In genomic region chr12:14394317-14395058, GRCh38 we compare ENCODE assay signal across 8 cellular contexts. TPM values are rescaled to one million over a fixed set of nuclear protein-coding genes. Genes with fewer than 3 reads are reported as not detected.
DNase-seq lines count a peak whose midpoint lies in the region; ATAC-seq lines count a peak whose summit lies in the region.

No MANE protein-coding gene starts in this region.

- peak overlapping the region; percentile 82 for H3K4me3 Mint-ChIP-seq in activated naive CD8-positive, alpha-beta T cell treated with anti-CD3 and anti-CD28 coated beads for 36 hours

- H3K9me3 Mint-ChIP-seq in activated naive CD8-positive, alpha-beta T cell treated with anti-CD3 and anti-CD28 coated beads for 36 hours: peaks cover 3% of the 10 kb centered on the region

- no peaks in the 10 kb centered on the region for H3K27me3 Mint-ChIP-seq in activated naive CD8-positive, alpha-beta T cell treated with anti-CD3 and anti-CD28 coated beads for 36 hours

- peaks cover 57% of the 10 kb centered on the region for H3K36me3 Mint-ChIP-seq in activated naive CD8-positive, alpha-beta T cell treated with anti-CD3 and anti-CD28 coated beads for 36 hours

- intact Hi-C loops in left cardiac atrium (cut with DNase I): no loop called here

- H3K27ac Mint-ChIP-seq in activated naive CD8-positive, alpha-beta T cell treated with anti-CD3 and anti-CD28 coated beads for 36 hours: peak overlapping the region; percentile 96

- DNase-seq in DMS153 treated with DMSO at 0.1 percent for 48 hours (lab: John Stamatoyannopoulos, UW; ENCODE audit: unreplicated experiment) (peak; percentile 9), NCI-H460 (ENCODE audit: extremely low read depth, low read depth) (peak; percentile 38), left cardiac atrium (no peak), putamen (ENCODE audit: low spot score) (peak; percentile 70), T1000 (lab: John Stamatoyannopoulos, UW) (no peak)
- peak; percentile 35 for DNase-seq in activated naive CD8-positive, alpha-beta T cell treated with anti-CD3 and anti-CD28 coated beads for 36 hours

- ATAC-seq in GM19324 (IDR thresholded peaks at IDR 0.05; ENCODE audit: low FRiP score, unreplicated experiment) (peak; percentile 55), HG03280 (IDR thresholded peaks at IDR 0.05; ENCODE audit: unreplicated experiment) (peak; percentile 70), left cardiac atrium (peak; percentile 86 to 90)

- H3K4me1 Mint-ChIP-seq in activated naive CD8-positive, alpha-beta T cell treated with anti-CD3 and anti-CD28 coated beads for 36 hours: peaks cover 66% of the 10 kb centered on the region

RNA-seq across cellular contexts. Expression of gene ATF7IP, which starts 29.0 kb away (rescaled TPM):
- 23.2 and 25.5 TPM in 2 replicates for total RNA-seq in NCI-H460 (2014; rRNA removed; shearing (Covaris generic))
- polyA plus RNA-seq in NCI-H460 (2014; cell fraction: nucleus; rRNA removed): 9.6 and 14.7 TPM in 2 replicates
- 10 to 100 TPM; 67.9 to 72.7 TPM for total RNA-seq in activated naive CD8-positive, alpha-beta T cell treated with anti-CD3 and anti-CD28 coated beads for 36 hours
- 10 to 100 TPM; 55.0 to 59.4 TPM for total RNA-seq in left cardiac atrium

Comparison
In these comparisons a context has a peak if more than half of its experiments do, and no peak if none do; other contexts are left out.
1. DNase-seq: peak in DMS153 treated with DMSO at 0.1 percent for 48 hours (single experiment), NCI-H460 (single experiment), activated naive CD8-positive, alpha-beta T cell treated with anti-CD3 and anti-CD28 coated beads for 36 hours (single experiment) and putamen (single experiment); none in left cardiac atrium (single experiment) and T1000 (single experiment).
2. Peak in every context shown above with its lines, with median percentiles within 50 percentile points of each other: ATAC-seq.